11 cellular contexts compared by ENCODE assay signal in the genomic region with DNA sequence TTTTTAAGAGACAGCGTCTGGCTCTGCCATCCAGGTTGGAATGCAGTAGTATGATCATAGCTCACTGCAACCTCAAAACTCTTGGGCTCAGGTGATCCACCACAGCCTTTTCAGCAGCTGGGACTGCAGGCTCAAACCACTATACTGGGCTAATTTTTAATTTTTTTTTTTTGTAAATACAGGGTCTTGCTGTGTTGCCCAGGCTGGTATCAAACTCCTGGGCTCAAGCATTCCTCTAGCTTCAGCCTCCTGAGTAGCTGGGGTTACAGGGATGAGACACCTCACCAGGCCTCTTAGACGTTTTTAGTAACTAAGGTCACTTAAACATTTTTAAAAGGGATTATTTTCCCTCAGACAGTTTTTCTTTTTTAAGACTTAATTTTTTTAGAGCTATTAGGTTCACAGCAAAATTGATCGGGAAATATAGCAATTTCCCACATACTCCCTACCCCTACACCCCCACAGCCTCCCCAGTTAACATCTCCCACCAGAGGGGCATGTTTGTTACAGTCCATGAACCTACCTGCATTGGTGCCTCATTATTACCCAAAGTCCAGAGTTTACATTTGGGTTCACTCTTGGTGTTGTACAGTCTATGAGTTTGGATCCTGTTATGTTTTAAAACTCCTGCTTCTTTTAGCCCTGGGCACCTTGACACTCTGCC. TPM values are rescaled to one million over a fixed set of nuclear protein-coding genes. Genes with fewer than 3 reads are reported as not detected.
DNase-seq lines count a peak whose midpoint lies in the region; ATAC-seq and TF ChIP-seq lines count a peak whose summit lies in the region.
"Had no signal": no experiment of that assay in that cellular context is flagged by ENCODE, and none has a peak within 500 bp of the region (broad histone marks: within the 10 kb centered on the region; RNA-seq: fewer than 3 reads in every experiment).

No MANE protein-coding gene starts in this region.

- H3K9me3 Mint-ChIP-seq in activated naive CD4-positive, alpha-beta T cell treated with anti-CD3 and anti-CD28 coated beads, Interleukin-2, amount 10 ng/mL, durations not matched to agents 7 days and 5 days: no peaks in the 10 kb centered on the region
- no peaks in the 10 kb centered on the region for H3K9me3 Mint-ChIP-seq in activated naive CD8-positive, alpha-beta T cell (ENCODE audit: low read depth)

- no peak overlapping the region for H4K91ac ChIP-seq in mesenchymal stem cell (ENCODE audit: low read length)

- H2AFZ ChIP-seq in mesenchymal stem cell (ENCODE audit: low read depth, low read length): no peak overlapping the region

- H3K4me3 ChIP-seq in mesenchymal stem cell (ENCODE audit: insufficient read depth in 1 of 2, low read depth in 1 of 2, low read length in 2 of 2) (peak overlapping the region in 1 of 2 experiments; percentile 75), upper lobe of left lung (peak overlapping the region in 3 of 4 donors; percentile 76 to 92 (median 78))

- H3K36me3 Mint-ChIP-seq in activated naive CD4-positive, alpha-beta T cell treated with anti-CD3 and anti-CD28 coated beads, Interleukin-2, amount 10 ng/mL, durations not matched to agents 7 days and 5 days: peaks cover 47% of the 10 kb centered on the region
- H3K36me3 Mint-ChIP-seq in activated naive CD8-positive, alpha-beta T cell: peaks cover 5% of the 10 kb centered on the region

- H3K4ac ChIP-seq in mesenchymal stem cell (ENCODE audit: low read depth in 1 of 2, low read length in 2 of 2): no peak overlapping the region

- ATAC-seq in upper lobe of left lung (ENCODE audit: low FRiP score in 2 of 2) (no peak), GM21423 (IDR thresholded peaks at IDR 0.05; ENCODE audit: unreplicated experiment) (no peak), GM19455 (IDR thresholded peaks at IDR 0.05; ENCODE audit: unreplicated experiment) (no peak), GM21381 (IDR thresholded peaks at IDR 0.05; ENCODE audit: unreplicated experiment) (no peak)

- no peaks in the 10 kb centered on the region for H3K9me3 ChIP-seq in mesenchymal stem cell (ENCODE audit: control insufficient read depth, low read length)
- no peaks in the 10 kb centered on the region for H3K9me3 ChIP-seq in upper lobe of left lung

- 85% methylated on average over 2 of the region's 3 CpGs for WGBS in mesenchymal stem cell
- 51 to 55% methylated on average over 3 of the region's 3 CpGs for WGBS in upper lobe of left lung, 2 donors

- no peak overlapping the region for H3K4me2 ChIP-seq in mesenchymal stem cell (ENCODE audit: low read length, poor library complexity, severe bottlenecking)

- no peak overlapping the region for H4K8ac ChIP-seq in mesenchymal stem cell (ENCODE audit: low read length)

- H3K36me3 ChIP-seq in mesenchymal stem cell (ENCODE audit: control insufficient read depth in 1 of 2, insufficient read depth in 2 of 2, low read depth in 1 of 2, low read length in 2 of 2): peaks cover 8% of the 10 kb centered on the region in 2 experiments
- H3K36me3 ChIP-seq in upper lobe of left lung: peaks cover 0 to 7% (median 2%) of the 10 kb centered on the region in 4 donors

- peak overlapping the region; percentile 53 for H3K9ac ChIP-seq in mesenchymal stem cell (ENCODE audit: low read length)

- H3K4me3 Mint-ChIP-seq in activated naive CD4-positive, alpha-beta T cell treated with anti-CD3 and anti-CD28 coated beads, Interleukin-2, amount 10 ng/mL, durations not matched to agents 7 days and 5 days: peak overlapping the region; percentile 92
- H3K4me3 Mint-ChIP-seq in activated naive CD8-positive, alpha-beta T cell: peak overlapping the region; percentile 90

- no peak overlapping the region for H3K14ac ChIP-seq in mesenchymal stem cell (ENCODE audit: low read length in 2 of 2)

- H3K27ac ChIP-seq in mesenchymal stem cell (ENCODE audit: low read length, poor library complexity, severe bottlenecking): no peak overlapping the region
- peak overlapping the region in 3 of 4 donors; percentile 31 to 89 (median 48) for H3K27ac ChIP-seq in upper lobe of left lung

- H2BK120ac ChIP-seq in mesenchymal stem cell (ENCODE audit: low read depth, low read length): no peak overlapping the region

- H3K27ac Mint-ChIP-seq in activated naive CD4-positive, alpha-beta T cell treated with anti-CD3 and anti-CD28 coated beads, Interleukin-2, amount 10 ng/mL, durations not matched to agents 7 days and 5 days: peak overlapping the region; percentile 80
- H3K27ac Mint-ChIP-seq in activated naive CD8-positive, alpha-beta T cell: peak overlapping the region; percentile 76

- no peak overlapping the region for H2BK15ac ChIP-seq in mesenchymal stem cell (ENCODE audit: low read depth, poor library complexity, severe bottlenecking)

- peaks cover 71% of the 10 kb centered on the region for H3K4me1 Mint-ChIP-seq in activated naive CD4-positive, alpha-beta T cell treated with anti-CD3 and anti-CD28 coated beads, Interleukin-2, amount 10 ng/mL, durations not matched to agents 7 days and 5 days
- H3K4me1 Mint-ChIP-seq in activated naive CD8-positive, alpha-beta T cell (ENCODE audit: low read depth): peaks cover 70% of the 10 kb centered on the region

- no peak overlapping the region for H2BK5ac ChIP-seq in mesenchymal stem cell (ENCODE audit: low read depth, low read length, poor library complexity, severe bottlenecking)

- CTCF ChIA-PET in activated naive CD4-positive, alpha-beta T cell treated with anti-CD3 and anti-CD28 coated beads, Interleukin-2, amount 10 ng/mL, durations not matched to agents 7 days and 5 days (lab: Charles Lee): interaction anchor here (0.8 to 13.7 kb wide), 5 partner anchors 10 to 98 kb away, joined by 3 to 247 read pairs (median 4); no protein-coding TSS in a partner anchor

- no peak for DNase-seq in activated naive CD4-positive, alpha-beta T cell treated with anti-CD3 and anti-CD28 coated beads, Interleukin-2, amount 10 ng/mL, durations not matched to agents 7 days and 5 days
- DNase-seq in activated naive CD4-positive, alpha-beta T cell treated with anti-CD3 and anti-CD28 coated beads, Interleukin-2, amount 50 U/mL, for 16 hours: no peak
- no peak for DNase-seq in mesenchymal stem cell
- DNase-seq in upper lobe of left lung: no peak
- DNase-seq: activated effector memory CD4-positive, alpha-beta T cell treated with anti-CD3 and anti-CD28 coated beads, Interleukin-2, amount 50 U/mL, for 16 hours; GOT3; NCI-H226 had no signal

- no peak for TF ChIP-seq CTCF in upper lobe of left lung (IDR thresholded peaks at IDR 0.05)

- H3K4me1 ChIP-seq in mesenchymal stem cell (ENCODE audit: control insufficient read depth, insufficient read depth, low read depth, low read length) (peaks cover 43% of the 10 kb centered on the region), upper lobe of left lung (peaks cover 46 to 75% (median 49%) of the 10 kb centered on the region in 4 donors)

- no peak overlapping the region for H3K23ac ChIP-seq in mesenchymal stem cell (ENCODE audit: low read length in 2 of 2)

- no peak for TF ChIP-seq POLR2A in upper lobe of left lung (IDR thresholded peaks at IDR 0.05)

- H3K27me3 ChIP-seq in mesenchymal stem cell (ENCODE audit: control insufficient read depth in 1 of 2, insufficient read depth in 1 of 2, low read length in 2 of 2) (no peaks in the 10 kb centered on the region), upper lobe of left lung (no peaks in the 10 kb centered on the region)

- no peak overlapping the region for H2BK12ac ChIP-seq in mesenchymal stem cell (ENCODE audit: low read length in 2 of 2)

- TF ChIP-seq EP300 in upper lobe of left lung (IDR thresholded peaks at IDR 0.05): no peak

- H3K18ac ChIP-seq in mesenchymal stem cell (ENCODE audit: low read depth in 1 of 2, low read length in 2 of 2): no peak overlapping the region

- peaks cover 9% of the 10 kb centered on the region for H3K27me3 Mint-ChIP-seq in activated naive CD4-positive, alpha-beta T cell treated with anti-CD3 and anti-CD28 coated beads, Interleukin-2, amount 10 ng/mL, durations not matched to agents 7 days and 5 days
- no peaks in the 10 kb centered on the region for H3K27me3 Mint-ChIP-seq in activated naive CD8-positive, alpha-beta T cell

- peak overlapping the region; percentile 34 for H2AK5ac ChIP-seq in mesenchymal stem cell (ENCODE audit: low read length, severe bottlenecking)

- peaks cover 28% of the 10 kb centered on the region for H3K79me1 ChIP-seq in mesenchymal stem cell (replicated peaks; ENCODE audit: low read length, poor library complexity, severe bottlenecking)

RNA-seq across cellular contexts. Expression of gene BCR, which starts 3.9 kb away (rescaled TPM):
- polyA plus RNA-seq in mesenchymal stem cell (2013, experiment 1 of 2): 7.3 TPM
- 7.1 TPM for polyA plus RNA-seq in mesenchymal stem cell (2013, experiment 2 of 2)
- total RNA-seq in upper lobe of left lung: 100 to 1,000 TPM in 1 of 6 donors, 10 to 100 TPM in 5; 47.1 to 105 (median 68.6) TPM

RNA-seq across cellular contexts. Expression of gene RAB36, which starts 39.0 kb away (rescaled TPM):
- polyA plus RNA-seq in mesenchymal stem cell (2013, experiment 1 of 2): 1.7 TPM
- polyA plus RNA-seq in mesenchymal stem cell (2013, experiment 2 of 2): 1.9 TPM
- 10 to 100 TPM in 1 of 6 donors, 1 to 10 TPM in 5; 2.6 to 17.5 (median 8.4) TPM for total RNA-seq in upper lobe of left lung

RNA-seq across cellular contexts. Expression of gene RSPH14, which starts 42.4 kb away (rescaled TPM):
- not detected for polyA plus RNA-seq in mesenchymal stem cell (2013, experiment 1 of 2)
- 0.04 TPM for polyA plus RNA-seq in mesenchymal stem cell (2013, experiment 2 of 2)
- 1 to 10 TPM in 5 of 6 donors, not detected in 1; 1.1 to 5.2 (median 2.7) TPM for total RNA-seq in upper lobe of left lung
